8 cellular contexts compared by ENCODE assay signal in genomic region chr7:36390199-36391090, GRCh38. TPM values are rescaled to one million over a fixed set of nuclear protein-coding genes. Genes with fewer than 3 reads are reported as not detected.
DNase-seq lines count a peak whose midpoint lies in the region; ATAC-seq, FAIRE-seq and TF ChIP-seq lines count a peak whose summit lies in the region.

No MANE protein-coding gene starts in this region.

- 2% methylated on average over 18 to 26 of the region's 26 CpGs for WGBS in transverse colon (ENCODE audit: low coverage in 1 of 2), 2 donors

- in situ Hi-C loops in transverse colon (cut with MboI; ENCODE audit: low pct_ligation_motif_present in 1 of 4, low pct_unique_long_range_greater_than_20kb in 1 of 4, low sequenced_read_pairs in 3 of 4), result no loop called here

- FAIRE-seq in D721Med (lab: Jason Lieb, UNC), result no peak

- DNase-seq in D721Med (ENCODE audit: insufficient read length, low spot score), result peak; percentile 19
- peak in 66 of 76 experiments; percentile 2 to 78 (median 50) for DNase-seq in HUDEP-2 (lab: John Stamatoyannopoulos, UW; ENCODE audit: unreplicated experiment in 76 of 76)
- DNase-seq in NOMO-1 treated with DMSO at 0.1 percent for 48 hours (lab: John Stamatoyannopoulos, UW; ENCODE audit: unreplicated experiment), result peak; percentile 55
- DNase-seq in activated T-helper 1 cell treated with anti-CD3 and anti-CD28 coated beads, Interleukin-12 subunit alpha, Interleukin-12 subunit beta, Interleukin-2, Interleukin-4 antibody, amounts not matched to agents 30 ng/mL and 10 ng/mL and 1 ng/mL, durations not matched to agents 14 hours and 24 hours and 36 hours (ENCODE audit: low spot score), result peak; percentile 62
- DNase-seq in fibroblast of pulmonary artery (ENCODE audit: low read depth), result peak; percentile 82
- peak; percentile 85 for DNase-seq in nephron progenitor cell
- DNase-seq in transverse colon, result peak; percentile 85

- no peaks in the 10 kb centered on the region for H3K36me3 ChIP-seq in transverse colon

- H3K4me1 Mint-ChIP-seq in activated T-helper 1 cell treated with anti-CD3 and anti-CD28 coated beads, Interleukin-12 subunit alpha, Interleukin-12 subunit beta, Interleukin-2, Interleukin-4 antibody, amounts not matched to agents 30 ng/mL and 10 ng/mL and 1 ng/mL, durations not matched to agents 14 hours and 24 hours and 36 hours (ENCODE audit: low read depth), result peaks cover 41% of the 10 kb centered on the region
- peaks cover 43% of the 10 kb centered on the region for H3K4me1 Mint-ChIP-seq in nephron progenitor cell

- H3K36me3 Mint-ChIP-seq in activated T-helper 1 cell treated with anti-CD3 and anti-CD28 coated beads, Interleukin-12 subunit alpha, Interleukin-12 subunit beta, Interleukin-2, Interleukin-4 antibody, amounts not matched to agents 30 ng/mL and 10 ng/mL and 1 ng/mL, durations not matched to agents 14 hours and 24 hours and 36 hours (ENCODE audit: low read depth), result peaks cover 14% of the 10 kb centered on the region
- peaks cover 21% of the 10 kb centered on the region for H3K36me3 Mint-ChIP-seq in nephron progenitor cell (ENCODE audit: low read depth)

- H3K4me1 ChIP-seq in transverse colon, result peaks cover 0 to 29% (median 13%) of the 10 kb centered on the region in 4 donors

- TF ChIP-seq EP300 in transverse colon (IDR thresholded peaks at IDR 0.05; ENCODE audit: low read depth), result no peak

- peak overlapping the region; percentile 84 to 88 (median 86) for H3K27ac ChIP-seq in transverse colon

- no peaks in the 10 kb centered on the region for H3K27me3 ChIP-seq in transverse colon

- peak; percentile 32 for ATAC-seq in GM21515 (IDR thresholded peaks at IDR 0.05; ENCODE audit: unreplicated experiment)

- H3K9me3 Mint-ChIP-seq in activated T-helper 1 cell treated with anti-CD3 and anti-CD28 coated beads, Interleukin-12 subunit alpha, Interleukin-12 subunit beta, Interleukin-2, Interleukin-4 antibody, amounts not matched to agents 30 ng/mL and 10 ng/mL and 1 ng/mL, durations not matched to agents 14 hours and 24 hours and 36 hours, result peaks cover 13% of the 10 kb centered on the region
- H3K9me3 Mint-ChIP-seq in nephron progenitor cell, result peaks cover 15% of the 10 kb centered on the region

- H3K4me3 ChIP-seq in fibroblast of pulmonary artery (replicated peaks; ENCODE audit: low read depth, low read length) (peak overlapping the region; percentile 64), transverse colon (peak overlapping the region; percentile 51 to 86 (median 70))

- peak overlapping the region; percentile 78 for H3K27ac Mint-ChIP-seq in activated T-helper 1 cell treated with anti-CD3 and anti-CD28 coated beads, Interleukin-12 subunit alpha, Interleukin-12 subunit beta, Interleukin-2, Interleukin-4 antibody, amounts not matched to agents 30 ng/mL and 10 ng/mL and 1 ng/mL, durations not matched to agents 14 hours and 24 hours and 36 hours
- H3K27ac Mint-ChIP-seq in nephron progenitor cell, result peak overlapping the region; percentile 88

- peak overlapping the region; percentile 86 for H3K4me3 Mint-ChIP-seq in activated T-helper 1 cell treated with anti-CD3 and anti-CD28 coated beads, Interleukin-12 subunit alpha, Interleukin-12 subunit beta, Interleukin-2, Interleukin-4 antibody, amounts not matched to agents 30 ng/mL and 10 ng/mL and 1 ng/mL, durations not matched to agents 14 hours and 24 hours and 36 hours
- H3K4me3 Mint-ChIP-seq in nephron progenitor cell, result peak overlapping the region; percentile 91

- no peaks in the 10 kb centered on the region for H3K9me3 ChIP-seq in transverse colon

- peak; percentile 56 for TF ChIP-seq POLR2A in transverse colon (IDR thresholded peaks at IDR 0.05)

- intact Hi-C loops in activated T-helper 1 cell treated with anti-CD3 and anti-CD28 coated beads, Interleukin-12 subunit alpha, Interleukin-12 subunit beta, Interleukin-2, Interleukin-4 antibody, amounts not matched to agents 30 ng/mL and 10 ng/mL and 1 ng/mL, durations not matched to agents 14 hours and 24 hours and 36 hours (cut with micrococcal nuclease), result loop anchor here (1.0 to 10.0 kb wide), 9 partner anchors 273 to 1398 kb away; partner anchors contain the start of genes AOAH, DPY19L1, ELMO1 and HERPUD2
- intact Hi-C loops in transverse colon (cut with DNase I; ENCODE audit: low total_unique reads), result loop anchor here (5.0 kb wide), 1 partner anchor 1063 kb away; no protein-coding TSS in a partner anchor

- H3K27me3 Mint-ChIP-seq in activated T-helper 1 cell treated with anti-CD3 and anti-CD28 coated beads, Interleukin-12 subunit alpha, Interleukin-12 subunit beta, Interleukin-2, Interleukin-4 antibody, amounts not matched to agents 30 ng/mL and 10 ng/mL and 1 ng/mL, durations not matched to agents 14 hours and 24 hours and 36 hours (ENCODE audit: insufficient read depth), result peaks cover 12% of the 10 kb centered on the region
- H3K27me3 Mint-ChIP-seq in nephron progenitor cell (ENCODE audit: low read depth, poor library complexity), result peaks cover 6% of the 10 kb centered on the region

- TF ChIP-seq CTCF in D721Med (IDR thresholded peaks at IDR 0.05; ENCODE audit: insufficient read depth, missing control alignments) (no peak), fibroblast of pulmonary artery (IDR thresholded peaks at IDR 0.05; ENCODE audit: low read length, missing control alignments) (no peak), nephron progenitor cell (IDR thresholded peaks at IDR 0.05) (no peak), transverse colon (IDR thresholded peaks at IDR 0.05) (peak in 1 of 5 experiments; percentile 29)

RNA-seq across cellular contexts. Expression of gene ANLN, which starts 0.8 kb away (rescaled TPM):
- total RNA-seq in activated T-helper 1 cell treated with anti-CD3 and anti-CD28 coated beads, Interleukin-12 subunit alpha, Interleukin-12 subunit beta, Interleukin-2, Interleukin-4 antibody, amounts not matched to agents 30 ng/mL and 10 ng/mL and 1 ng/mL, durations not matched to agents 14 hours and 24 hours and 36 hours, result 23.8 and 31.0 TPM in 2 replicates
- total RNA-seq in transverse colon, result 10 to 100 TPM in 1 of 4 donors, 1 to 10 TPM in 2, under 1 TPM in 1; 0.37 to 97.1 (median 5.7) TPM

Comparison
In these comparisons a context has a peak if more than half of its experiments do, and no peak if none do; other contexts are left out.
1. Peak in every context shown above with its lines: DNase-seq, ATAC-seq, H3K4me3 ChIP-seq and H3K27ac ChIP-seq.
2. DNase-seq: peak in every context shown above with its lines; median percentile 85 in nephron progenitor cell; 85 in transverse colon; 82 in fibroblast of pulmonary artery; 62 in activated T-helper 1 cell treated with anti-CD3 and anti-CD28 coated beads, Interleukin-12 subunit alpha, Interleukin-12 subunit beta, Interleukin-2, Interleukin-4 antibody, amounts not matched to agents 30 ng/mL and 10 ng/mL and 1 ng/mL, durations not matched to agents 14 hours and 24 hours and 36 hours; 55 in NOMO-1 treated with DMSO at 0.1 percent for 48 hours; 50 in HUDEP-2; 19 in D721Med.